ENCODE assay signal across 8 cellular contexts in genomic region chr6:54717849-54718455, GRCh38.
DNase-seq lines count a peak whose midpoint lies in the region; ATAC-seq and TF ChIP-seq lines count a peak whose summit lies in the region.

No MANE protein-coding gene starts in this region.

- no peak overlapping the region for H3K27ac ChIP-seq in neutrophil

- H3K4me3 Mint-ChIP-seq in Caco-2 (ENCODE audit: unreplicated experiment) = no peak overlapping the region

- BruUV-seq in Caco-2 (replicated peaks; lab: Mats Ljungman, UMichigan) = no TSS peak

- no peaks in the 10 kb centered on the region for H3K27me3 Mint-ChIP-seq in Caco-2 (ENCODE audit: insufficient read depth, unreplicated experiment)

- H3K36me3 ChIP-seq in Caco-2 (ENCODE audit: control insufficient read depth, insufficient read depth, low read length) = no peaks in the 10 kb centered on the region
- no peaks in the 10 kb centered on the region for H3K36me3 ChIP-seq in neutrophil

- peaks cover 19% of the 10 kb centered on the region for H3K4me1 Mint-ChIP-seq in Caco-2 (ENCODE audit: low read depth, unreplicated experiment)

- H3K9me3 Mint-ChIP-seq in Caco-2 (ENCODE audit: unreplicated experiment) = no peaks in the 10 kb centered on the region

- CTCF ChIA-PET in Caco-2 (lab: Charles Lee) = interaction anchor here (1.0 to 1.8 kb wide), 10 partner anchors 11 to 351 kb away, joined by 3 to 14 read pairs (median 4); partner anchors contain the start of gene FAM83B

- peak; percentile 78 to 82 for DNase-seq in Caco-2
- DNase-seq in NCI-H510A treated with DMSO at 0.1 percent for 48 hours (lab: John Stamatoyannopoulos, UW) = peak; percentile 98
- peak; percentile 68 to 74 for DNase-seq in activated CD4-positive, alpha-beta T cell treated with anti-CD3 and anti-CD28 coated beads, Interleukin-2, amount 50 U/mL, for 48 hours
- DNase-seq in fibroblast of gingiva (ENCODE audit: low read depth) = peak; percentile 14
- no peak for DNase-seq in mesenteric fat pad (ENCODE audit: low spot score)

- intact Hi-C loops in Caco-2 (cut with micrococcal nuclease; ENCODE audit: unreplicated experiment) = loop anchor here (1.0 to 10.0 kb wide), 7 partner anchors 129 to 733 kb away; partner anchors contain the start of gene FAM83B

- no peaks in the 10 kb centered on the region for H3K36me3 Mint-ChIP-seq in Caco-2 (ENCODE audit: insufficient read depth, unreplicated experiment)

- TF ChIP-seq CTCF in Caco-2 (IDR thresholded peaks at IDR 0.05; ENCODE audit: insufficient read depth in 1 of 2, low read depth in 1 of 2, low read length in 1 of 2, severe bottlenecking in 1 of 2, unreplicated experiment in 1 of 2) (peak; percentile 69 to 74), neutrophil (IDR thresholded peaks at IDR 0.05) (peak; percentile 77)

- POLR2A ChIA-PET in Caco-2 (lab: Charles Lee) = no interaction called here

- H3K9me3 ChIP-seq in Caco-2 (no peaks in the 10 kb centered on the region), neutrophil (no peaks in the 10 kb centered on the region)

- H3K4me1 ChIP-seq in Caco-2 = no peaks in the 10 kb centered on the region
- H3K4me1 ChIP-seq in neutrophil (ENCODE audit: control insufficient read depth in 1 of 2, insufficient read depth in 1 of 2, low read depth in 1 of 2, low read length in 1 of 2) = no peaks in the 10 kb centered on the region

- no peaks in the 10 kb centered on the region for H3K27me3 ChIP-seq in Caco-2 (replicated peaks; ENCODE audit: control insufficient read depth, insufficient read depth, low read length)
- no peaks in the 10 kb centered on the region for H3K27me3 ChIP-seq in neutrophil

- ATAC-seq in GM19043 (IDR thresholded peaks at IDR 0.05; ENCODE audit: low read depth, unreplicated experiment) (peak; percentile 87), HG03175 (IDR thresholded peaks at IDR 0.05; ENCODE audit: unreplicated experiment) (peak; percentile 92)

- H3K4me3 ChIP-seq in Caco-2 (ENCODE audit: low read depth, low read length) = no peak overlapping the region
- H3K4me3 ChIP-seq in neutrophil (ENCODE audit: low read depth in 1 of 2, low read length in 1 of 2) = no peak overlapping the region

- H3K27ac Mint-ChIP-seq in Caco-2 (ENCODE audit: unreplicated experiment) = no peak overlapping the region
